In the genomic region with DNA sequence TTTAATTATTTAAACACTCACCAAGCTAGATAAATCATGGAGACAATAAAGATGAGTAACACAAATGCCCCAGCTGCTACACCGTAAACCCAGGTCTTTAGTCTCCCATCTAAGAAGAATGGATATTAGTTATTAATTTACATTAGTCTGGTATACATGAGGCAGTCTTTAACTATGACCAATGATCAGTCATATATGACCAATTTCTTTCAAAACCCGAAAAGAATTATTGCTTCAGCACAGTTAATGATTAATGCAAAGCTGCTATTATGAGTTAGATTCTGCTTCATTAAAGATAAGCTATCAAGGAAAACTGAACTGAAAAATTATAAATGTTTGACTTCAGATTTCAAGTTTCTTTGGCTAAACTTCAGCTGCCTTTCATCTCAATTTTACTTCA, we compare ENCODE assay signal across 15 cellular contexts.
"Had no signal": no experiment of that assay in that cellular context is flagged by ENCODE, and none has a peak within 500 bp of the region (broad histone marks: within the 10 kb centered on the region; RNA-seq: fewer than 3 reads in every experiment).

No MANE protein-coding gene starts in this region.

- H3K27me3 ChIP-seq: dorsolateral prefrontal cortex, esophagus muscularis mucosa, gastrocnemius medialis, neutrophil, right atrium auricular region had no signal

- H3K4me1 ChIP-seq: esophagus muscularis mucosa, gastrocnemius medialis, right atrium auricular region had no signal

- H3K27ac Mint-ChIP-seq: naive thymus-derived CD8-positive, alpha-beta T cell had no signal

- H3K4me3 ChIP-seq: dorsolateral prefrontal cortex, esophagus muscularis mucosa, gastrocnemius medialis, mucosa of descending colon, right atrium auricular region, smooth muscle cell had no signal

- DNase-seq: cortex of kidney; dorsolateral prefrontal cortex; effector CD8-positive, alpha-beta T cell; gastrocnemius medialis; glutamatergic neuron; left colon; mucosa of descending colon; naive thymus-derived CD8-positive, alpha-beta T cell; stimulated activated CD4-positive, alpha-beta T cell treated with anti-CD3 and anti-CD28 coated beads, Interleukin-2, amount 100 ng/mL, for 48 hours; stimulated activated naive CD4-positive, alpha-beta T cell treated with Interleukin-2 at 50 U/mL for 16 hours; trophoblast cell had no signal

- H3K4me3 Mint-ChIP-seq: naive thymus-derived CD8-positive, alpha-beta T cell had no signal

- H3K9me3 Mint-ChIP-seq: naive thymus-derived CD8-positive, alpha-beta T cell had no signal

- H3K36me3 Mint-ChIP-seq: naive thymus-derived CD8-positive, alpha-beta T cell had no signal

- H3K36me3 ChIP-seq: esophagus muscularis mucosa, gastrocnemius medialis, neutrophil, right atrium auricular region had no signal

- ATAC-seq: gastrocnemius medialis; left colon; mucosa of descending colon; naive thymus-derived CD8-positive, alpha-beta T cell had no signal

- H3K4me1 Mint-ChIP-seq: naive thymus-derived CD8-positive, alpha-beta T cell had no signal

- H3K9me3 ChIP-seq: esophagus muscularis mucosa, gastrocnemius medialis, mucosa of descending colon, neutrophil, right atrium auricular region had no signal
